In genomic region chr13:104975272-104975671, GRCh38 we compare ENCODE assay signal across 18 cellular contexts.
DNase-seq lines count a peak whose midpoint lies in the region; ATAC-seq, FAIRE-seq and TF ChIP-seq lines count a peak whose summit lies in the region.
"Had no signal": no experiment of that assay in that cellular context is flagged by ENCODE, and none has a peak within 500 bp of the region (broad histone marks: within the 10 kb centered on the region; RNA-seq: fewer than 3 reads in every experiment).

No MANE protein-coding gene starts in this region.

- DNase-seq in NOMO-1 treated with DMSO at 0.1 percent for 48 hours (lab: John Stamatoyannopoulos, UW; ENCODE audit: unreplicated experiment), result peak; percentile 3
- no peak for DNase-seq in NOMO-1 treated with dmso at 0.1 percent for 144 hours (lab: John Stamatoyannopoulos, UW; ENCODE audit: unreplicated experiment)
- no peak for DNase-seq in DMS53 (lab: John Stamatoyannopoulos, UW)
- DNase-seq in stimulated activated CD8-positive, alpha-beta memory T cell treated with anti-CD3 and anti-CD28 coated beads, Interleukin-4, amount 100 ng/mL, for 48 hours, result no peak
- no peak for DNase-seq in cerebellum (ENCODE audit: low spot score)
- DNase-seq in H54 (ENCODE audit: insufficient read length, low spot score), result no peak
- DNase-seq: 8988T; activated naive CD8-positive, alpha-beta T cell treated with anti-CD3 and anti-CD28 coated beads for 36 hours; central memory CD4-positive, alpha-beta T cell; COR-L47; KBM-7; NCI-H2029; stimulated activated CD4-positive, alpha-beta T cell treated with anti-CD3 and anti-CD28 coated beads, Interleukin-15, amount 100 ng/mL, for 24 hours; WERI-Rb-1 had no signal

- no peak for FAIRE-seq in H54 (lab: Jason Lieb, UNC)
- FAIRE-seq: endothelial cell of umbilical vein had no signal

- TF ChIP-seq POLR2A in H54 (IDR thresholded peaks at IDR 0.05; ENCODE audit: low read depth, low read length), result no peak

- ATAC-seq in HG02588 (IDR thresholded peaks at IDR 0.05; ENCODE audit: unreplicated experiment), result peak; percentile 60
- ATAC-seq in HG03378 (IDR thresholded peaks at IDR 0.05; ENCODE audit: unreplicated experiment), result peak; percentile 83
- ATAC-seq: SK-N-SH treated with all-trans-retinoic acid at 6 μM for 48 hours had no signal
